8 cellular contexts compared by ENCODE assay signal in genomic region chr2:87521057-87521456, GRCh38.
DNase-seq lines count a peak whose midpoint lies in the region; ATAC-seq and TF ChIP-seq lines count a peak whose summit lies in the region.
"Not testable (repeated sequence)": the region's sequence is repeated elsewhere in the genome, so short reads cannot be mapped to it uniquely, and the experiment has no call there.

No MANE protein-coding gene starts in this region.

- peak; percentile 74 for DNase-seq in activated naive CD4-positive, alpha-beta T cell treated with Interleukin-2 at 50 U/mL for 16 hours
- DNase-seq in mucosa of descending colon = peak in 2 of 3 donors; percentile 24 to 52
- DNase-seq in stimulated activated naive CD8-positive, alpha-beta T cell treated with anti-CD3 and anti-CD28 coated beads, Interleukin-15, Interleukin-2, amounts not matched to agents 100 U/mL and 50 U/mL, for 24 hours = peak; percentile 73

- intact Hi-C loops in mucosa of descending colon (cut with DNase I, micrococcal nuclease) = not testable (repeated sequence)

- not testable (repeated sequence) for TF ChIP-seq CTCF in mucosa of descending colon (IDR thresholded peaks at IDR 0.05)

- not testable (repeated sequence) for H3K4me1 ChIP-seq in mucosa of descending colon (ENCODE audit: low read depth)

- H3K9me3 ChIP-seq in mucosa of descending colon = not testable (repeated sequence)

- H3K4me3 ChIP-seq in mucosa of descending colon = not testable (repeated sequence)

- ATAC-seq in GM18517 (IDR thresholded peaks at IDR 0.05; ENCODE audit: unreplicated experiment) = peak; percentile 51
- peak; percentile 53 for ATAC-seq in GM21381 (IDR thresholded peaks at IDR 0.05; ENCODE audit: unreplicated experiment)
- peak; percentile 65 for ATAC-seq in HG02885 (IDR thresholded peaks at IDR 0.05; ENCODE audit: poor library complexity, unreplicated experiment)
- peak; percentile 57 for ATAC-seq in HG03457 (IDR thresholded peaks at IDR 0.05; ENCODE audit: unreplicated experiment)
- peak; percentile 56 to 70 for ATAC-seq in activated CD4-positive, CD25-positive, alpha-beta regulatory T cell treated with anti-CD3 and anti-CD28 coated beads, Interleukin-2, amount 50 U/mL, for 24 hours
- ATAC-seq in mucosa of descending colon = peak; percentile 64
- peak; percentile 60 for ATAC-seq in stimulated activated naive CD8-positive, alpha-beta T cell treated with anti-CD3 and anti-CD28 coated beads, Interleukin-15, Interleukin-2, amounts not matched to agents 100 U/mL and 50 U/mL, for 24 hours

- not testable (repeated sequence) for H3K36me3 ChIP-seq in mucosa of descending colon (ENCODE audit: low read depth)
